ENCODE assay signal across 8 cellular contexts in the genomic region with DNA sequence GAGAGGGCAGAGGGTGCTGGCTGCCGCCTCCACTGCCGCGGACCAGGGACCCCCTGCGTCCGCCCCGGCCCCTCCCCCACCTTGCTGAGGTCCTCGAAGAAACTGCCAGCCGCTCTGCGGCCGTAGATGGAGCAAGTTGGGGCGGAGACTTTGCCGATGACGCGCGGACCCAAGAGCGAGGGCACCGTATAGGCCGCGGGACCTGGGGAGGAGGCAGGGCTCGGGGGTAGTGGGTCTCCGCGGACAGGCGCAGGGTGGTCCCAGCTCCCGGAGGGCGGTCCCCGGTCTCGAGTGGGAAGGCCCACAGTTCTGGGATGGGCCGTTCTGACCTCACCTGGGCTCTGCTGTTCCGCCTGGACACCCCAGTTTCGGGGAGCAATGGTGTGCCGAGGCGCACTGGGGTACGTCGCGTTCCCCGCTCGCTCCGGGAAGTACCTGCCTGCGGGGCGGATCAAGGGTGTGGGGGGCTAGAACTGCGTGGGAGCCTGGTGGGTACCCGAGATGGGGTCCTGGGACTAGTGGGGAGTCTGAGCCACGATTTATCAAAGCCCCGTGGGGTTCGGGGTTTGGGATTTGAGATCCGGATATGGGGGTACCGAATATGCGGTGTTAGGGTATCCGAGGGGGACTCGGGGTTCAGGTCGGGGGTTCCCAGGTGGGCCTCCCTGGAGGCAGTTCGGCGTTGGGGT. TPM values are rescaled to one million over a fixed set of nuclear protein-coding genes. Genes with fewer than 3 reads are reported as not detected.
A peak's percentile ranks its signal among the peaks of the same experiment; 100 is the strongest.
DNase-seq lines count a peak whose midpoint lies in the region; ATAC-seq, FAIRE-seq and TF ChIP-seq lines count a peak whose summit lies in the region.

No MANE protein-coding gene starts in this region.

- intact Hi-C loops in GM12878 (cut with micrococcal nuclease; ENCODE audit: unreplicated experiment) = no loop called here

- DNase-seq in DMS79 (lab: John Stamatoyannopoulos, UW) (peak; percentile 36), HUDEP-2 (lab: John Stamatoyannopoulos, UW; ENCODE audit: unreplicated experiment in 76 of 76) (peak in 61 of 76 experiments; percentile 14 to 76 (median 55)), T-helper 22 cell (ENCODE audit: low read depth) (peak; percentile 59), GM12878 (ENCODE audit: low read depth, low spot score) (no peak), iPS-NIHi7 (ENCODE audit: extremely low spot score) (peak; percentile 76), HPDE6-E6E7 (ENCODE audit: extremely low spot score) (no peak)
- DNase-seq in stimulated activated CD4-positive, alpha-beta T cell treated with anti-CD3 and anti-CD28 coated beads, Interleukin-12 subunit alpha, Interleukin-12 subunit beta, amount 100 ng/mL, for 48 hours (ENCODE audit: low read depth in 2 of 3, low spot score in 1 of 3) = peak; percentile 73 to 86 (median 74)

- POLR2A ChIA-PET in GM12878 (lab: Charles Lee) = interaction anchor here (1.6 to 4.2 kb wide), 3 partner anchors 10 to 225 kb away, joined by 3 to 61 read pairs (median 8); partner anchors contain the start of genes LMF2 and NCAPH2

- in situ Hi-C loops in GM12878 (cut with MboI) = loop anchor here (10.0 kb wide), 1 partner anchor 566 kb away; the partner anchor contains the start of gene PIM3

- H2AFZ ChIP-seq in GM12878 (ENCODE audit: control insufficient read depth, low read depth, low read length) = no peak overlapping the region

- SMC1A ChIA-PET in GM12878 (lab: Charles Lee; ENCODE audit: uncharacterized antibody, unreplicated experiment) = interaction anchor here (0.6 to 2.4 kb wide), 3 partner anchors 11 to 29 kb away, joined by 3 to 18 read pairs (median 5); partner anchors contain the start of gene NCAPH2

- CTCF ChIA-PET in GM12878 (lab: Yijun Ruan, JAX) = interaction anchor here (0.7 kb wide), 1 partner anchor 10 kb away, joined by 4 read pairs; no protein-coding TSS in a partner anchor

- TF ChIP-seq RAD21 in GM12878 (IDR thresholded peaks at IDR 0.05; ENCODE audit: insufficient read depth, low read depth, low read length) = no peak

- H3K9me3 ChIP-seq in GM12878 (replicated peaks; ENCODE audit: control insufficient read depth, insufficient read depth, low read length) = no peaks in the 10 kb centered on the region

- H4K20me1 ChIP-seq in GM12878 (ENCODE audit: control insufficient read depth, insufficient read depth) = no peaks in the 10 kb centered on the region

- H3K27ac ChIP-seq in GM12878 (ENCODE audit: control insufficient read depth, insufficient read depth) = peak overlapping the region; percentile 100

- ATAC-seq in GM12878 (peak; percentile 53), HG02981 (IDR thresholded peaks at IDR 0.05; ENCODE audit: unreplicated experiment) (no peak)

- no peak for TF ChIP-seq EP300 in GM12878 (IDR thresholded peaks at IDR 0.05; ENCODE audit: borderline replicate concordance in 1 of 2, control insufficient read depth in 1 of 2, low read depth in 2 of 2, low read length in 2 of 2)

- peak overlapping the region; percentile 100 for H3K9ac ChIP-seq in GM12878 (ENCODE audit: control insufficient read depth, insufficient read depth, low read length)

- TF ChIP-seq POLR2A in GM12878 (IDR thresholded peaks at IDR 0.05; ENCODE audit: low read depth, low read length) = no peak

- RAD21 ChIA-PET in GM12878 (lab: Charles Lee; ENCODE audit: unreplicated experiment) = interaction anchor here (0.5 kb wide), 1 partner anchor 32 kb away, joined by 3 read pairs; the partner anchor contains the start of gene SYCE3

- BruUV-seq in GM12878 (replicated peaks; lab: Mats Ljungman, UMichigan) = TSS peak; percentile 63

- H3K4me2 ChIP-seq in GM12878 (ENCODE audit: control insufficient read depth, insufficient read depth) = peak overlapping the region; percentile 71

- peaks cover 41% of the 10 kb centered on the region for H3K4me1 ChIP-seq in GM12878 (ENCODE audit: control insufficient read depth, insufficient read depth, low read length)

- no peak for TF ChIP-seq CTCF in GM12878 (IDR thresholded peaks at IDR 0.05 in 2 of 3, conservative IDR thresholded peaks at IDR 0.05 in 1 of 3; ENCODE audit: control insufficient read depth in 2 of 3, extremely low read depth in 1 of 3, insufficient read depth in 1 of 3, low read depth in 3 of 3, low read length in 3 of 3)

- peak overlapping the region; percentile 78 for H3K4me3 ChIP-seq in GM12878

- peaks cover 61% of the 10 kb centered on the region for H3K79me2 ChIP-seq in GM12878 (ENCODE audit: control insufficient read depth, insufficient read depth, low read length)

- WGBS in GM12878 (ENCODE audit: insufficient coverage, insufficient replicate concordance, low lambda C conversion rate, missing lambda C conversion rate) = under 1% methylated on average over 49 of the region's 53 CpGs

- no peak for FAIRE-seq in GM12878 (lab: Jason Lieb, UNC)

- H3K36me3 ChIP-seq in GM12878 (ENCODE audit: control insufficient read depth in 2 of 2, insufficient read depth in 2 of 2, low read length in 1 of 2) = no peaks in the 10 kb centered on the region; a peak in 3 of 4 replicates

- H3K27me3 ChIP-seq in GM12878 (replicated peaks in 1 of 2; ENCODE audit: control insufficient read depth in 2 of 2, insufficient read depth in 2 of 2, low read length in 1 of 2) = no peaks in the 10 kb centered on the region

RNA-seq across cellular contexts. Expression of gene TYMP, which starts 1.2 kb away (rescaled TPM):
- total RNA-seq in GM12878 (2013; cell fraction: nucleolus; rRNA removed) = 57.1 and 63.5 TPM in 2 replicates
- total RNA-seq in GM12878 (2014; rRNA removed) (39.8 and 40.8 TPM in 2 replicates), GM12878 (2014; rRNA removed; fragmentation: Illumina TruSeq; extraction: Trizol) (8.9 and 9.8 TPM in 2 replicates), GM12878 (2021) (53.2 and 53.9 TPM in 2 replicates)
- polyA plus RNA-seq in GM12878 (2011; ENCODE audit: low read depth) = 9.5 TPM
- polyA plus RNA-seq in GM12878 (2011; rRNA removed) (8.8 and 21.0 TPM in 2 replicates), GM12878 (2014; fragmentation: Illumina TruSeq; extraction: Trizol) (3.0 and 5.6 TPM in 2 replicates), GM12878 (2014; fragmentation: Nextera tagmentation; extraction: Ambion mirVana) (under 1 TPM; 0.42 to 0.91 TPM), GM12878 (2014; rRNA removed) (55.7 and 57.8 TPM in 2 replicates), GM12878 (2016; fragmentation: Nextera tagmentation; extraction: Ambion mirVana) (10 to 100 TPM; 28.3 to 37.7 TPM)
- 29.5 and 58.9 TPM in 2 replicates for polyA plus RNA-seq in GM12878 (2011; cell fraction: cytosol; rRNA removed)
- 283 and 296 TPM in 2 replicates for polyA plus RNA-seq in GM12878 (2011; cell fraction: nucleus; rRNA removed)
- 32.9 and 38.1 TPM in 2 replicates for polyA plus RNA-seq in GM12878 (2012)
- polyA minus RNA-seq in GM12878 (2011; rRNA and poly(A)+ RNA removed) = 12.4 and 23.6 TPM in 2 replicates
- polyA minus RNA-seq in GM12878 (2011; cell fraction: cytosol; rRNA and poly(A)+ RNA removed) = 11.2 and 12.8 TPM in 2 replicates
- polyA minus RNA-seq in GM12878 (2011; cell fraction: nucleus; rRNA and poly(A)+ RNA removed) = 22.4 and 35.5 TPM in 2 replicates

RNA-seq across cellular contexts. Expression of gene SCO2, which starts 5.6 kb away (rescaled TPM):
- not detected in 2 replicates for total RNA-seq in GM12878 (2013; cell fraction: nucleolus; rRNA removed)
- total RNA-seq in GM12878 (2014; rRNA removed) = 2.8 and 4.4 TPM in 2 replicates
- 0.32 and 0.36 TPM in 2 replicates for total RNA-seq in GM12878 (2014; rRNA removed; fragmentation: Illumina TruSeq; extraction: Trizol)
- 6.4 and 16.0 TPM in 2 replicates for total RNA-seq in GM12878 (2021)
- polyA plus RNA-seq in GM12878 (2011; ENCODE audit: low read depth) = 5.6 TPM
- 2.0 and 2.2 TPM in 2 replicates for polyA plus RNA-seq in GM12878 (2011; rRNA removed)
- 8.5 and 9.4 TPM in 2 replicates for polyA plus RNA-seq in GM12878 (2011; cell fraction: cytosol; rRNA removed)
- polyA plus RNA-seq in GM12878 (2011; cell fraction: nucleus; rRNA removed) = 10.9 and 11.6 TPM in 2 replicates
- 4.7 and 8.2 TPM in 2 replicates for polyA plus RNA-seq in GM12878 (2012)
- polyA plus RNA-seq in GM12878 (2014; fragmentation: Illumina TruSeq; extraction: Trizol) = 0.18 TPM in 1 of 2 replicates, not detected in the other
- 1 to 10 TPM in 1 of 2 experiments, not detected in 1; 1.0 TPM for polyA plus RNA-seq in GM12878 (2014; fragmentation: Nextera tagmentation; extraction: Ambion mirVana)
- polyA plus RNA-seq in GM12878 (2014; rRNA removed) = 2.4 and 7.1 TPM in 2 replicates
- polyA plus RNA-seq in GM12878 (2016; fragmentation: Nextera tagmentation; extraction: Ambion mirVana) = 10 to 100 TPM; 14.0 to 16.0 TPM
- 2.0 TPM in 1 of 2 replicates, not detected in the other for polyA minus RNA-seq in GM12878 (2011; rRNA and poly(A)+ RNA removed)
- 4.2 TPM in 1 of 2 replicates, not detected in the other for polyA minus RNA-seq in GM12878 (2011; cell fraction: cytosol; rRNA and poly(A)+ RNA removed)
- not detected in 2 replicates for polyA minus RNA-seq in GM12878 (2011; cell fraction: nucleus; rRNA and poly(A)+ RNA removed)

RNA-seq across cellular contexts. Expression of gene KLHDC7B, which starts 14.7 kb away (rescaled TPM):
- total RNA-seq in GM12878 (2013; cell fraction: nucleolus; rRNA removed) = 2.3 and 2.6 TPM in 2 replicates
- total RNA-seq in GM12878 (2014; rRNA removed) (1.3 and 1.5 TPM in 2 replicates), GM12878 (2014; rRNA removed; fragmentation: Illumina TruSeq; extraction: Trizol) (0.32 and 0.63 TPM in 2 replicates), GM12878 (2021) (1.1 and 1.7 TPM in 2 replicates)
- polyA plus RNA-seq in GM12878 (2011; ENCODE audit: low read depth) = 0.26 TPM
- polyA plus RNA-seq in GM12878 (2011; rRNA removed) (not detected in 2 replicates), GM12878 (2014; fragmentation: Illumina TruSeq; extraction: Trizol) (0.59 and 0.65 TPM in 2 replicates), GM12878 (2014; fragmentation: Nextera tagmentation; extraction: Ambion mirVana) (under 1 TPM in 1 of 2 experiments, not detected in 1; 0.05 TPM), GM12878 (2014; rRNA removed) (1.8 and 2.2 TPM in 2 replicates), GM12878 (2016; fragmentation: Nextera tagmentation; extraction: Ambion mirVana) (1 to 10 TPM in 1 of 2 experiments, under 1 TPM in 1; 0.72 to 1.1 TPM)
- polyA plus RNA-seq in GM12878 (2011; cell fraction: cytosol; rRNA removed) = 0.01 and 0.03 TPM in 2 replicates
- polyA plus RNA-seq in GM12878 (2011; cell fraction: nucleus; rRNA removed) = 0.03 and 0.04 TPM in 2 replicates
- 1.5 and 1.9 TPM in 2 replicates for polyA plus RNA-seq in GM12878 (2012)
- not detected in 2 replicates for polyA minus RNA-seq in GM12878 (2011; rRNA and poly(A)+ RNA removed)
- 0.31 TPM in 1 of 2 replicates, not detected in the other for polyA minus RNA-seq in GM12878 (2011; cell fraction: cytosol; rRNA and poly(A)+ RNA removed)
- polyA minus RNA-seq in GM12878 (2011; cell fraction: nucleus; rRNA and poly(A)+ RNA removed) = 0.10 TPM in 1 of 2 replicates, not detected in the other

RNA-seq across cellular contexts. Expression of gene NCAPH2, which starts 23.0 kb away (rescaled TPM):
- total RNA-seq in GM12878 (2013; cell fraction: nucleolus; rRNA removed) = 43.3 and 47.4 TPM in 2 replicates
- total RNA-seq in GM12878 (2014; rRNA removed) (78.5 and 86.1 TPM in 2 replicates), GM12878 (2014; rRNA removed; fragmentation: Illumina TruSeq; extraction: Trizol) (33.9 and 39.4 TPM in 2 replicates), GM12878 (2021) (99.8 and 110 TPM in 2 replicates)
- 19.5 TPM for polyA plus RNA-seq in GM12878 (2011; ENCODE audit: low read depth)
- polyA plus RNA-seq in GM12878 (2011; rRNA removed) (18.4 and 31.9 TPM in 2 replicates), GM12878 (2014; fragmentation: Illumina TruSeq; extraction: Trizol) (22.7 and 36.9 TPM in 2 replicates), GM12878 (2014; fragmentation: Nextera tagmentation; extraction: Ambion mirVana) (10 to 100 TPM in 1 of 2 experiments, 1 to 10 TPM in 1; 5.0 to 16.9 TPM), GM12878 (2014; rRNA removed) (80.3 and 84.2 TPM in 2 replicates), GM12878 (2016; fragmentation: Nextera tagmentation; extraction: Ambion mirVana) (10 to 100 TPM; 81.7 to 85.8 TPM)
- 52.9 and 83.1 TPM in 2 replicates for polyA plus RNA-seq in GM12878 (2011; cell fraction: cytosol; rRNA removed)
- polyA plus RNA-seq in GM12878 (2011; cell fraction: nucleus; rRNA removed) = 135 and 170 TPM in 2 replicates
- 46.8 and 48.7 TPM in 2 replicates for polyA plus RNA-seq in GM12878 (2012)
- polyA minus RNA-seq in GM12878 (2011; rRNA and poly(A)+ RNA removed) = 26.8 and 64.7 TPM in 2 replicates
- polyA minus RNA-seq in GM12878 (2011; cell fraction: cytosol; rRNA and poly(A)+ RNA removed) = 31.8 and 32.3 TPM in 2 replicates
- 26.2 and 40.9 TPM in 2 replicates for polyA minus RNA-seq in GM12878 (2011; cell fraction: nucleus; rRNA and poly(A)+ RNA removed)

RNA-seq across cellular contexts. Expression of gene LMF2, which starts 23.5 kb away (rescaled TPM):
- 34.3 and 36.8 TPM in 2 replicates for total RNA-seq in GM12878 (2013; cell fraction: nucleolus; rRNA removed)
- total RNA-seq in GM12878 (2014; rRNA removed) (32.2 and 34.9 TPM in 2 replicates), GM12878 (2014; rRNA removed; fragmentation: Illumina TruSeq; extraction: Trizol) (5.5 and 5.7 TPM in 2 replicates), GM12878 (2021) (54.7 and 57.5 TPM in 2 replicates)
- 10.2 TPM for polyA plus RNA-seq in GM12878 (2011; ENCODE audit: low read depth)
- polyA plus RNA-seq in GM12878 (2011; rRNA removed) (2.3 and 7.6 TPM in 2 replicates), GM12878 (2014; fragmentation: Illumina TruSeq; extraction: Trizol) (0.44 and 3.4 TPM in 2 replicates), GM12878 (2014; fragmentation: Nextera tagmentation; extraction: Ambion mirVana) (under 1 TPM; 0.08 to 0.55 TPM), GM12878 (2014; rRNA removed) (49.4 and 61.2 TPM in 2 replicates), GM12878 (2016; fragmentation: Nextera tagmentation; extraction: Ambion mirVana) (10 to 100 TPM; 36.2 to 39.5 TPM)
- 15.1 and 25.7 TPM in 2 replicates for polyA plus RNA-seq in GM12878 (2011; cell fraction: cytosol; rRNA removed)
- polyA plus RNA-seq in GM12878 (2011; cell fraction: nucleus; rRNA removed) = 221 and 276 TPM in 2 replicates
- 30.4 and 36.1 TPM in 2 replicates for polyA plus RNA-seq in GM12878 (2012)
- 9.9 and 19.8 TPM in 2 replicates for polyA minus RNA-seq in GM12878 (2011; rRNA and poly(A)+ RNA removed)
- polyA minus RNA-seq in GM12878 (2011; cell fraction: cytosol; rRNA and poly(A)+ RNA removed) = 12.6 and 15.1 TPM in 2 replicates
- polyA minus RNA-seq in GM12878 (2011; cell fraction: nucleus; rRNA and poly(A)+ RNA removed) = 37.8 and 63.0 TPM in 2 replicates

Comparison
In these comparisons a context has a peak if more than half of its experiments do, and no peak if none do; other contexts are left out.
1. DNase-seq: peak in DMS79 (single experiment), HUDEP-2 (61 of 76), T-helper 22 cell (single experiment), iPS-NIHi7 (single experiment) and stimulated activated CD4-positive, alpha-beta T cell treated with anti-CD3 and anti-CD28 coated beads, Interleukin-12 subunit alpha, Interleukin-12 subunit beta, amount 100 ng/mL, for 48 hours (3 of 3); none in GM12878 (single experiment) and HPDE6-E6E7 (single experiment).